Comparison of ENCODE assay signal across 1 cellular context in genomic region chr12:56157201-56158028, GRCh38.
TF ChIP-seq lines count a peak whose summit lies in the region.

No MANE protein-coding gene starts in this region.

TF ChIP-seq in HEK293, 187 proteins besides CTCF, POLR2A, EP300 and RAD21 (continued from another document and continues in another):
- TF ChIP-seq ZNF280C (tag by site-specific recombination; IDR thresholded peaks at IDR 0.05) (no peak), ZNF302 (tag by site-specific recombination; IDR thresholded peaks at IDR 0.05; ENCODE audit: low read depth) (no peak), ZNF660 (tag by site-specific recombination; IDR thresholded peaks at IDR 0.05) (peak; percentile 19), ELK4 (IDR thresholded peaks at IDR 0.05; ENCODE audit: borderline replicate concordance, low read depth, low read length) (no peak), ZNF645 (tag by site-specific recombination; IDR thresholded peaks at IDR 0.05) (peak; percentile 62; the same call in 1 of the 2 replicates), BCL6B (tag by site-specific recombination; IDR thresholded peaks at IDR 0.05) (no peak), ZNF48 (tag by site-specific recombination; IDR thresholded peaks at IDR 0.05) (no peak), SCRT1 (tag by site-specific recombination; IDR thresholded peaks at IDR 0.05; ENCODE audit: borderline replicate concordance) (peak; percentile 65), ZNF112 (tag by site-specific recombination; IDR thresholded peaks at IDR 0.05) (no peak), ZBTB20 (tag by site-specific recombination; IDR thresholded peaks at IDR 0.05) (peak; percentile 63), GFI1B (tag by site-specific recombination; IDR thresholded peaks at IDR 0.05) (no peak), ZNF654 (tag by site-specific recombination; IDR thresholded peaks at IDR 0.05; ENCODE audit: low read depth) (no peak), ZSCAN4 (tag by site-specific recombination; IDR thresholded peaks at IDR 0.05) (no peak), ZNF114 (tag by site-specific recombination; IDR thresholded peaks at IDR 0.05) (no peak), ZNF610 (tag by site-specific recombination; IDR thresholded peaks at IDR 0.05; ENCODE audit: borderline replicate concordance) (no peak; the same call in 1 of the 2 replicates), SP7 (tag by site-specific recombination; IDR thresholded peaks at IDR 0.05) (peak; percentile 17; the same call in 1 of the 2 replicates), INSM2 (tag by site-specific recombination; IDR thresholded peaks at IDR 0.05) (peak; percentile 12; the same call in 1 of the 2 replicates), KLF8 (tag by site-specific recombination; IDR thresholded peaks at IDR 0.05) (peak; percentile 41), ZFHX2 (tag by site-specific recombination; conservative IDR thresholded peaks at IDR 0.05) (peak; percentile 60), ZNF707 (tag by site-specific recombination; IDR thresholded peaks at IDR 0.05) (no peak), ZNF624 (tag by site-specific recombination; IDR thresholded peaks at IDR 0.05) (0 out of 2 replicates have a peak, but pooled peaks have one; percentile 50), ZEB2 (tag by site-specific recombination; IDR thresholded peaks at IDR 0.05) (peak; percentile 77), PRDM2 (tag by site-specific recombination; IDR thresholded peaks at IDR 0.05; ENCODE audit: borderline replicate concordance) (no peak), ZNF394 (tag by site-specific recombination; IDR thresholded peaks at IDR 0.05; ENCODE audit: borderline replicate concordance) (peak; percentile 10; the same call in 1 of the 2 replicates), ZNF670 (tag by site-specific recombination; IDR thresholded peaks at IDR 0.05; ENCODE audit: low read depth) (no peak), ZNF544 (tag by site-specific recombination; IDR thresholded peaks at IDR 0.05) (no peak), ZBTB6 (tag by site-specific recombination; IDR thresholded peaks at IDR 0.05) (peak; percentile 28; the same call in 1 of the 2 replicates), PRDM10 (tag by site-specific recombination; IDR thresholded peaks at IDR 0.05) (peak; percentile 63), ZNF692 (tag by site-specific recombination; IDR thresholded peaks at IDR 0.05) (peak; percentile 15)
